ENCODE assay signal across 8 cellular contexts in genomic region chr12:56299308-56299852, GRCh38. TPM values are rescaled to one million over a fixed set of nuclear protein-coding genes. Genes with fewer than 3 reads are reported as not detected.
DNase-seq lines count a peak whose midpoint lies in the region; TF ChIP-seq lines count a peak whose summit lies in the region.

No MANE protein-coding gene starts in this region.

- no peaks in the 10 kb centered on the region for H3K9me3 Mint-ChIP-seq in activated CD4-positive, alpha-beta T cell treated with anti-CD3 and anti-CD28 coated beads, Interleukin-2, amount 10 ng/mL, durations not matched to agents 24 days and 14 days

- H3K27me3 ChIP-seq in DOHH2 (ENCODE audit: control insufficient read depth, low read length) (no peaks in the 10 kb centered on the region), HL-60 (ENCODE audit: insufficient read depth, poor library complexity, severe bottlenecking) (no peaks in the 10 kb centered on the region), esophagus squamous epithelium (no peaks in the 10 kb centered on the region), neuron (ENCODE audit: insufficient read depth, low read length) (no peaks in the 10 kb centered on the region)

- DNase-seq in HL-60 (ENCODE audit: low read depth in 1 of 2, low spot score in 1 of 2) (peak in 1 of 2 experiments; percentile 43), esophagus squamous epithelium (lab: John Stamatoyannopoulos, UW) (no peak), D341Med (ENCODE audit: low spot score) (no peak), NCI-H1417 treated with DMSO at 0.1 percent for 48 hours (lab: John Stamatoyannopoulos, UW) (no peak), NCI-H1092 treated with DMSO at 0.1 percent for 48 hours (lab: John Stamatoyannopoulos, UW) (no peak)
- peak; percentile 81 for DNase-seq in activated CD4-positive, alpha-beta T cell treated with anti-CD3 and anti-CD28 coated beads, Interleukin-2, amount 10 ng/mL, durations not matched to agents 24 days and 14 days

- H3K27ac ChIP-seq in DOHH2 (ENCODE audit: low read depth, low read length) = peak overlapping the region; percentile 72
- H3K27ac ChIP-seq in HL-60 (replicated peaks) = peak overlapping the region; percentile 94
- peak overlapping the region; percentile 92 to 98 (median 96) for H3K27ac ChIP-seq in esophagus squamous epithelium

- peak overlapping the region; percentile 94 for H3K4me2 ChIP-seq in DOHH2 (ENCODE audit: low read length)

- no peaks in the 10 kb centered on the region for H3K27me3 Mint-ChIP-seq in activated CD4-positive, alpha-beta T cell treated with anti-CD3 and anti-CD28 coated beads, Interleukin-2, amount 10 ng/mL, durations not matched to agents 24 days and 14 days

- H3K4me3 ChIP-seq in DOHH2 (ENCODE audit: low read length) = peak overlapping the region; percentile 92
- peak overlapping the region; percentile 57 for H3K4me3 ChIP-seq in HL-60 (replicated peaks; ENCODE audit: insufficient read depth, low read length)
- peak overlapping the region; percentile 73 to 95 (median 88) for H3K4me3 ChIP-seq in esophagus squamous epithelium
- H3K4me3 ChIP-seq in neuron (ENCODE audit: low read length) = peak overlapping the region; percentile 87

- no peak for TF ChIP-seq POLR2A in esophagus squamous epithelium (IDR thresholded peaks at IDR 0.05)

- H3K79me2 ChIP-seq in DOHH2 (ENCODE audit: control insufficient read depth, low read length) = peaks cover 75% of the 10 kb centered on the region

- H3K36me3 ChIP-seq in DOHH2 (ENCODE audit: control insufficient read depth, low read length) (peaks cover 71% of the 10 kb centered on the region), esophagus squamous epithelium (peaks cover 0 to 19% (median 4%) of the 10 kb centered on the region in 3 donors), neuron (ENCODE audit: insufficient read depth, low read length) (peaks cover 39% of the 10 kb centered on the region)

- peaks cover 39% of the 10 kb centered on the region for H3K4me1 Mint-ChIP-seq in activated CD4-positive, alpha-beta T cell treated with anti-CD3 and anti-CD28 coated beads, Interleukin-2, amount 10 ng/mL, durations not matched to agents 24 days and 14 days

- peaks cover 63% of the 10 kb centered on the region for H3K4me1 ChIP-seq in DOHH2 (ENCODE audit: control insufficient read depth, low read length)
- peaks cover 25 to 69% (median 33%) of the 10 kb centered on the region in 3 donors for H3K4me1 ChIP-seq in esophagus squamous epithelium
- H3K4me1 ChIP-seq in neuron (ENCODE audit: insufficient read depth, low read length) = peaks cover 19% of the 10 kb centered on the region

- H4K20me1 ChIP-seq in DOHH2 (ENCODE audit: control insufficient read depth, insufficient read depth, low read depth, low read length) = peaks cover 3% of the 10 kb centered on the region; the same call in 1 of the 2 replicates

- H3K9me2 ChIP-seq in DOHH2 (replicated peaks; ENCODE audit: control insufficient read depth, low read length) = no peaks in the 10 kb centered on the region

- WGBS in esophagus squamous epithelium, 2 donors = 0 to 1% methylated on average over 10 of the region's 10 CpGs

- peak overlapping the region; percentile 2 for H2AFZ ChIP-seq in neuron (ENCODE audit: low read depth, low read length)

- no peaks in the 10 kb centered on the region for H3K9me3 ChIP-seq in DOHH2 (ENCODE audit: control insufficient read depth, insufficient read depth, low read length)
- no peaks in the 10 kb centered on the region for H3K9me3 ChIP-seq in esophagus squamous epithelium
- no peaks in the 10 kb centered on the region for H3K9me3 ChIP-seq in neuron (ENCODE audit: low read length)

- intact Hi-C loops in activated CD4-positive, alpha-beta T cell treated with anti-CD3 and anti-CD28 coated beads, Interleukin-2, amount 10 ng/mL, durations not matched to agents 24 days and 14 days (cut with micrococcal nuclease) = no loop called here
- intact Hi-C loops in esophagus squamous epithelium (cut with DNase I) = no loop called here

- peak overlapping the region; percentile 99 for H3K4me3 Mint-ChIP-seq in activated CD4-positive, alpha-beta T cell treated with anti-CD3 and anti-CD28 coated beads, Interleukin-2, amount 10 ng/mL, durations not matched to agents 24 days and 14 days

- H3F3A ChIP-seq in DOHH2 (ENCODE audit: control insufficient read depth, insufficient read depth) = peaks cover 5% of the 10 kb centered on the region; the same call in 1 of the 2 replicates

- no peak for TF ChIP-seq CTCF in DOHH2 (IDR thresholded peaks at IDR 0.05; ENCODE audit: low read depth, low read length, poor library complexity, severe bottlenecking)
- TF ChIP-seq CTCF in HL-60 (IDR thresholded peaks at IDR 0.05; ENCODE audit: insufficient read depth, low read length) = no peak
- no peak for TF ChIP-seq CTCF in esophagus squamous epithelium (IDR thresholded peaks at IDR 0.05)

- H3K27ac Mint-ChIP-seq in activated CD4-positive, alpha-beta T cell treated with anti-CD3 and anti-CD28 coated beads, Interleukin-2, amount 10 ng/mL, durations not matched to agents 24 days and 14 days = peak overlapping the region; percentile 97

- H3K36me3 Mint-ChIP-seq in activated CD4-positive, alpha-beta T cell treated with anti-CD3 and anti-CD28 coated beads, Interleukin-2, amount 10 ng/mL, durations not matched to agents 24 days and 14 days (ENCODE audit: low read depth) = peaks cover 28% of the 10 kb centered on the region

RNA-seq across cellular contexts. Expression of gene CS, which starts 0.8 kb away (rescaled TPM):
- total RNA-seq in activated CD4-positive, alpha-beta T cell treated with anti-CD3 and anti-CD28 coated beads, Interleukin-2, amount 10 ng/mL, durations not matched to agents 24 days and 14 days = 311 and 317 TPM in 2 replicates
- total RNA-seq in esophagus squamous epithelium = 100 to 1,000 TPM; 126 to 175 (median 133) TPM

RNA-seq across cellular contexts. Expression of gene CNPY2, which starts 16.4 kb away (rescaled TPM):
- total RNA-seq in activated CD4-positive, alpha-beta T cell treated with anti-CD3 and anti-CD28 coated beads, Interleukin-2, amount 10 ng/mL, durations not matched to agents 24 days and 14 days = 165 and 169 TPM in 2 replicates
- 10 to 100 TPM; 37.2 to 66.6 (median 55.3) TPM for total RNA-seq in esophagus squamous epithelium

RNA-seq across cellular contexts. Expression of gene COQ10A, which starts 32.6 kb away (rescaled TPM):
- 17.0 TPM in 2 replicates for total RNA-seq in activated CD4-positive, alpha-beta T cell treated with anti-CD3 and anti-CD28 coated beads, Interleukin-2, amount 10 ng/mL, durations not matched to agents 24 days and 14 days
- 1 to 10 TPM; 1.6 to 9.5 (median 4.1) TPM for total RNA-seq in esophagus squamous epithelium

RNA-seq across cellular contexts. Expression of gene PAN2, which starts 34.4 kb away (rescaled TPM):
- 31.3 and 34.7 TPM in 2 replicates for total RNA-seq in activated CD4-positive, alpha-beta T cell treated with anti-CD3 and anti-CD28 coated beads, Interleukin-2, amount 10 ng/mL, durations not matched to agents 24 days and 14 days
- total RNA-seq in esophagus squamous epithelium = 10 to 100 TPM; 10.2 to 35.9 (median 14.9) TPM

RNA-seq across cellular contexts. Expression of gene IL23A, which starts 39.3 kb away (rescaled TPM):
- total RNA-seq in activated CD4-positive, alpha-beta T cell treated with anti-CD3 and anti-CD28 coated beads, Interleukin-2, amount 10 ng/mL, durations not matched to agents 24 days and 14 days = 36.0 and 36.9 TPM in 2 replicates
- 10 to 100 TPM in 1 of 4 donors, 1 to 10 TPM in 2, not detected in 1; 2.6 to 28.6 (median 2.8) TPM for total RNA-seq in esophagus squamous epithelium
